In genomic region chr7:37151741-37152413, GRCh38 we compare ENCODE assay signal across 38 cellular contexts.
"Had no signal": no experiment of that assay in that cellular context is flagged by ENCODE, and none has a peak within 500 bp of the region (broad histone marks: within the 10 kb centered on the region; RNA-seq: fewer than 3 reads in every experiment).

No MANE protein-coding gene starts in this region.

- DNase-seq: activated B cell treated with CpG ODN at 0.5 μM for 24 hours; activated CD4-positive, alpha-beta T cell treated with anti-CD3 and anti-CD28 coated beads for 48 hours; activated CD4-positive, alpha-beta T cell treated with anti-CD3 and anti-CD28 coated beads, Interleukin-2, amount 50 U/mL, for 1 hour; activated CD4-positive, alpha-beta T cell treated with anti-CD3 and anti-CD28 coated beads, Interleukin-2, amount 50 U/mL, for 48 hours; activated CD8-positive, alpha-beta memory T cell treated with anti-CD3 and anti-CD28 coated beads, Interleukin-2, amount 10 ng/mL, durations not matched to agents 7 days and 5 days; activated CD8-positive, alpha-beta memory T cell treated with anti-CD3 and anti-CD28 coated beads, Interleukin-2, amount 50 U/mL, for 4 hours; activated CD8-positive, alpha-beta T cell treated with anti-CD3 and anti-CD28 coated beads, Interleukin-2, amount 10 ng/mL, durations not matched to agents 7 days and 5 days; activated effector memory CD4-positive, alpha-beta T cell treated with anti-CD3 and anti-CD28 coated beads, Interleukin-2, amount 50 U/mL, for 16 hours; activated naive CD4-positive, alpha-beta T cell treated with anti-CD3 and anti-CD28 coated beads for 36 hours; activated naive CD8-positive, alpha-beta T cell treated with anti-CD3 and anti-CD28 coated beads for 36 hours; activated naive CD8-positive, alpha-beta T cell treated with anti-CD3 and anti-CD28 coated beads, Interleukin-2, amount 50 U/mL, for 24 hours; activated T-cell treated with anti-CD3 and anti-CD28 coated beads, Interleukin-2, amount 50 U/mL, for 1 hour; activated T-cell treated with anti-CD3 and anti-CD28 coated beads, Interleukin-2, amount 50 U/mL, for 48 hours; adrenal gland; amygdala; aorta; central memory CD4-positive, alpha-beta T cell; cortex of kidney; dermis blood vessel endothelial cell; effector CD4-positive, alpha-beta T cell; effector memory CD8-positive, alpha-beta T cell; erythroblast; foreskin keratinocyte; gastrocnemius medialis; T-helper 1 cell; T-helper 17 cell; T1000; WERI-Rb-1 had no signal

- H3K36me3 ChIP-seq: adrenal gland, breast epithelium, cardiac muscle cell, esophagus muscularis mucosa, gastrocnemius medialis, WERI-Rb-1 had no signal

- FAIRE-seq: colon had no signal

- H3K27me3 Mint-ChIP-seq: activated B cell treated with CpG ODN at 0.5 μM for 24 hours; activated CD8-positive, alpha-beta memory T cell treated with anti-CD3 and anti-CD28 coated beads, Interleukin-2, amount 10 ng/mL, durations not matched to agents 7 days and 5 days; activated naive CD4-positive, alpha-beta T cell treated with anti-CD3 and anti-CD28 coated beads, Interleukin-2, amount 50 U/mL, for 24 hours; activated naive CD8-positive, alpha-beta T cell treated with anti-CD3 and anti-CD28 coated beads for 36 hours; activated naive CD8-positive, alpha-beta T cell treated with anti-CD3 and anti-CD28 coated beads, Interleukin-2, amount 50 U/mL, for 24 hours; brain; effector memory CD8-positive, alpha-beta T cell; T-helper 17 cell had no signal

- H3K4me3 Mint-ChIP-seq: activated B cell treated with CpG ODN at 0.5 μM for 24 hours; activated CD8-positive, alpha-beta memory T cell treated with anti-CD3 and anti-CD28 coated beads, Interleukin-2, amount 10 ng/mL, durations not matched to agents 7 days and 5 days; activated CD8-positive, alpha-beta T cell treated with anti-CD3 and anti-CD28 coated beads, Interleukin-2, amount 10 ng/mL, durations not matched to agents 7 days and 5 days; activated naive CD4-positive, alpha-beta T cell treated with anti-CD3 and anti-CD28 coated beads for 36 hours; activated naive CD4-positive, alpha-beta T cell treated with anti-CD3 and anti-CD28 coated beads, Interleukin-2, amount 50 U/mL, for 24 hours; activated naive CD8-positive, alpha-beta T cell treated with anti-CD3 and anti-CD28 coated beads for 36 hours; activated naive CD8-positive, alpha-beta T cell treated with anti-CD3 and anti-CD28 coated beads, Interleukin-2, amount 50 U/mL, for 24 hours; activated T-helper 1 cell treated with anti-CD3 and anti-CD28 coated beads, Interleukin-12 subunit alpha, Interleukin-12 subunit beta, Interleukin-2, Interleukin-4 antibody, amounts not matched to agents 30 ng/mL and 10 ng/mL and 1 ng/mL, durations not matched to agents 14 hours and 24 hours and 36 hours; brain; effector memory CD8-positive, alpha-beta T cell; T-helper 17 cell; T-helper 2 cell treated with Interferon-gamma antibody and Interleukin-4, amounts not matched to agents 5 μg/mL and 100 μg/mL, for 36 hours had no signal

- H3K4me1 Mint-ChIP-seq: activated CD8-positive, alpha-beta memory T cell treated with anti-CD3 and anti-CD28 coated beads, Interleukin-2, amount 10 ng/mL, durations not matched to agents 7 days and 5 days; activated naive CD8-positive, alpha-beta T cell treated with anti-CD3 and anti-CD28 coated beads for 36 hours had no signal

- ATAC-seq: activated CD4-positive, CD25-positive, alpha-beta regulatory T cell treated with anti-CD3 and anti-CD28 coated beads, Interleukin-2, amount 50 U/mL, for 24 hours; activated CD8-positive, alpha-beta memory T cell treated with anti-CD3 and anti-CD28 coated beads, Interleukin-2, amount 10 ng/mL, durations not matched to agents 7 days and 5 days; activated CD8-positive, alpha-beta T cell treated with anti-CD3 and anti-CD28 coated beads, Interleukin-2, amount 10 ng/mL, durations not matched to agents 7 days and 5 days; activated naive CD8-positive, alpha-beta T cell treated with anti-CD3 and anti-CD28 coated beads, Interleukin-2, amount 50 U/mL, for 24 hours; effector memory CD8-positive, alpha-beta T cell; foreskin keratinocyte; gastrocnemius medialis; T-helper 17 cell had no signal

- H3K27me3 ChIP-seq: adrenal gland, breast epithelium, cardiac muscle cell, esophagus muscularis mucosa, foreskin keratinocyte, gastrocnemius medialis had no signal

- H3K27ac ChIP-seq: adrenal gland, breast epithelium, cardiac muscle cell, foreskin keratinocyte, gastrocnemius medialis, WERI-Rb-1 had no signal

- H3K9me3 ChIP-seq: adrenal gland, breast epithelium, esophagus muscularis mucosa, gastrocnemius medialis had no signal

- H3K4me3 ChIP-seq: adrenal gland, breast epithelium, cardiac muscle cell, esophagus muscularis mucosa, gastrocnemius medialis had no signal

- H3K4me1 ChIP-seq: adrenal gland, breast epithelium, foreskin keratinocyte, gastrocnemius medialis had no signal

- H3K27ac Mint-ChIP-seq: activated B cell treated with CpG ODN at 0.5 μM for 24 hours; activated CD8-positive, alpha-beta memory T cell treated with anti-CD3 and anti-CD28 coated beads, Interleukin-2, amount 10 ng/mL, durations not matched to agents 7 days and 5 days; activated CD8-positive, alpha-beta T cell treated with anti-CD3 and anti-CD28 coated beads, Interleukin-2, amount 10 ng/mL, durations not matched to agents 7 days and 5 days; activated naive CD4-positive, alpha-beta T cell treated with anti-CD3 and anti-CD28 coated beads for 36 hours; activated naive CD8-positive, alpha-beta T cell treated with anti-CD3 and anti-CD28 coated beads for 36 hours; activated T-helper 1 cell treated with anti-CD3 and anti-CD28 coated beads, Interleukin-12 subunit alpha, Interleukin-12 subunit beta, Interleukin-2, Interleukin-4 antibody, amounts not matched to agents 30 ng/mL and 10 ng/mL and 1 ng/mL, durations not matched to agents 14 hours and 24 hours and 36 hours; activated T-helper 2 cell treated with anti-CD3 and anti-CD28 coated beads, Interferon-gamma antibody, Interleukin-2, Interleukin-4, amounts not matched to agents 10 μg/mL and 5 μg/mL and 100 μg/mL, durations not matched to agents 14 hours and 24 hours and 36 hours; brain; effector memory CD8-positive, alpha-beta T cell; T-helper 17 cell; T-helper 2 cell treated with Interferon-gamma antibody and Interleukin-4, amounts not matched to agents 5 μg/mL and 100 μg/mL, for 36 hours had no signal

- H3K9me3 Mint-ChIP-seq: activated B cell treated with CpG ODN at 0.5 μM for 24 hours; activated naive CD4-positive, alpha-beta T cell treated with anti-CD3 and anti-CD28 coated beads, Interleukin-2, amount 50 U/mL, for 24 hours; T-helper 2 cell treated with Interferon-gamma antibody and Interleukin-4, amounts not matched to agents 5 μg/mL and 100 μg/mL, for 36 hours had no signal
